ENCODE assay signal across 12 cellular contexts in the genomic region with DNA sequence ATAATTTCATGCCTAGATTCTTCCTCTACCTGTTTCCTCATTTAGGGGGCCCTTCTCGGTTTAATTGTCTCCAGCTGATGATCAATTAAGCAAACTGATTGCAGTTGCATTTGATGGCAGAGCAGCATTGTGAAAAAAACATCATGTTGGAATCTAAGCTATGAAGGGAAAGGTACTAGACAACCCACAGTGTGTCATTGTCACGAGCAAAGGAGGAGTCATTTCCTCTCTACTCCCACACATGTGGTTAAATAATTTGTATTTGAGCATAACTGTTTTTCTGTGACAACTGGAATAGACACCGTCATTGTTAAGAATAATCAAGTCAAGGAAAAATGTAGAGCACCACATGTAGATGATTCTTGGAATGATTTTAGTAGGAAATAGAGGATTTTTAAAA.
A peak's percentile ranks its signal among the peaks of the same experiment; 100 is the strongest.
DNase-seq lines count a peak whose midpoint lies in the region; ATAC-seq, FAIRE-seq and TF ChIP-seq lines count a peak whose summit lies in the region.
"Had no signal": no experiment of that assay in that cellular context is flagged by ENCODE, and none has a peak within 500 bp of the region (broad histone marks: within the 10 kb centered on the region; RNA-seq: fewer than 3 reads in every experiment).

No MANE protein-coding gene starts in this region.

- peaks cover 27% of the 10 kb centered on the region for H3K4me1 Mint-ChIP-seq in activated CD8-positive, alpha-beta memory T cell treated with anti-CD3 and anti-CD28 coated beads, Interleukin-2, amount 10 ng/mL, durations not matched to agents 7 days and 5 days
- peaks cover 6% of the 10 kb centered on the region for H3K4me1 Mint-ChIP-seq in progenitor cell of endocrine pancreas (ENCODE audit: low read depth)

- no peak for TF ChIP-seq POLR2A in GM12878 (IDR thresholded peaks at IDR 0.05; ENCODE audit: low read depth, low read length)

- peak; percentile 39 for ATAC-seq in activated CD8-positive, alpha-beta memory T cell treated with anti-CD3 and anti-CD28 coated beads, Interleukin-2, amount 10 ng/mL, durations not matched to agents 7 days and 5 days
- ATAC-seq in HG03432 (IDR thresholded peaks at IDR 0.05; ENCODE audit: unreplicated experiment) = peak; percentile 56
- no peak for ATAC-seq in GM12878

- intact Hi-C loops in GM12878 (cut with micrococcal nuclease; ENCODE audit: unreplicated experiment) = no loop called here

- no peak for FAIRE-seq in GM12878 (lab: Jason Lieb, UNC)
- FAIRE-seq: keratinocyte, TTC549 had no signal

- H3K27me3 ChIP-seq in GM12878 (replicated peaks in 1 of 2; ENCODE audit: control insufficient read depth in 2 of 2, insufficient read depth in 2 of 2, low read length in 1 of 2) = no peaks in the 10 kb centered on the region; a peak in 1 of 4 replicates

- RAD21 ChIA-PET in GM12878 (lab: Charles Lee; ENCODE audit: unreplicated experiment) = no interaction called here

- H3K9me3 ChIP-seq in GM12878 (replicated peaks; ENCODE audit: control insufficient read depth, insufficient read depth, low read length) = no peaks in the 10 kb centered on the region

- CTCF ChIA-PET in activated CD8-positive, alpha-beta memory T cell treated with anti-CD3 and anti-CD28 coated beads, Interleukin-2, amount 10 ng/mL, durations not matched to agents 7 days and 5 days (lab: Charles Lee) = no interaction called here
- CTCF ChIA-PET in GM12878 (lab: Yijun Ruan, JAX) = interaction anchor here (0.8 kb wide), 1 partner anchor 46 kb away, joined by 3 read pairs; no protein-coding TSS in a partner anchor

- SMC1A ChIA-PET in GM12878 (lab: Charles Lee; ENCODE audit: uncharacterized antibody, unreplicated experiment) = no interaction called here

- DNase-seq in activated CD8-positive, alpha-beta memory T cell treated with anti-CD3 and anti-CD28 coated beads, Interleukin-2, amount 10 ng/mL, durations not matched to agents 7 days and 5 days = no peak
- DNase-seq in activated CD8-positive, alpha-beta memory T cell treated with anti-CD3 and anti-CD28 coated beads, Interleukin-2, amount 50 U/mL, for 4 hours = no peak
- no peak for DNase-seq in GM12878 (ENCODE audit: low read depth, low spot score)
- DNase-seq in stimulated activated CD4-positive, alpha-beta T cell treated with anti-CD3 and anti-CD28 coated beads, Interleukin-4, amount 100 ng/mL, for 24 hours = peak; percentile 40
- DNase-seq in progenitor cell of endocrine pancreas (ENCODE audit: low spot score, unreplicated experiment) = no peak
- no peak for DNase-seq in NCI-H146 (lab: John Stamatoyannopoulos, UW)
- DNase-seq in NCI-H2171 (lab: John Stamatoyannopoulos, UW) = no peak

- no peak overlapping the region for H3K4me3 ChIP-seq in GM12878

- H3K79me2 ChIP-seq in GM12878 (ENCODE audit: control insufficient read depth, insufficient read depth, low read length) = no peaks in the 10 kb centered on the region

- in situ Hi-C loops in GM12878 (cut with MboI) = no loop called here

- peaks cover 8% of the 10 kb centered on the region for H3K27me3 Mint-ChIP-seq in activated CD8-positive, alpha-beta memory T cell treated with anti-CD3 and anti-CD28 coated beads, Interleukin-2, amount 10 ng/mL, durations not matched to agents 7 days and 5 days
- H3K27me3 Mint-ChIP-seq in progenitor cell of endocrine pancreas = no peaks in the 10 kb centered on the region
- H3K27me3 Mint-ChIP-seq: CD8-positive, alpha-beta memory T cell had no signal

- no peak overlapping the region for H3K27ac Mint-ChIP-seq in activated CD8-positive, alpha-beta memory T cell treated with anti-CD3 and anti-CD28 coated beads, Interleukin-2, amount 10 ng/mL, durations not matched to agents 7 days and 5 days
- H3K27ac Mint-ChIP-seq in progenitor cell of endocrine pancreas = no peak overlapping the region
- H3K27ac Mint-ChIP-seq: dendritic cell treated with granulocyte-macrophage colony-stimulating factor and Interleukin-4, amounts not matched to agents 40 ng/mL and 50 ng/mL, for 4 days had no signal

- no peak overlapping the region for H3K9ac ChIP-seq in GM12878 (ENCODE audit: control insufficient read depth, insufficient read depth, low read length)

- H4K20me1 ChIP-seq in GM12878 (ENCODE audit: control insufficient read depth, insufficient read depth) = no peaks in the 10 kb centered on the region

- H3K4me1 ChIP-seq in GM12878 (ENCODE audit: control insufficient read depth, insufficient read depth, low read length) = no peaks in the 10 kb centered on the region

- TF ChIP-seq CTCF in GM12878 (IDR thresholded peaks at IDR 0.05 in 2 of 3, conservative IDR thresholded peaks at IDR 0.05 in 1 of 3; ENCODE audit: control insufficient read depth in 2 of 3, extremely low read depth in 1 of 3, insufficient read depth in 1 of 3, low read depth in 3 of 3, low read length in 3 of 3) (no peak), progenitor cell of endocrine pancreas (IDR thresholded peaks at IDR 0.05; ENCODE audit: unreplicated experiment) (no peak)

- no peak overlapping the region for H3K4me2 ChIP-seq in GM12878 (ENCODE audit: control insufficient read depth, insufficient read depth)

- POLR2A ChIA-PET in GM12878 (lab: Charles Lee) = no interaction called here

- no peak overlapping the region for H2AFZ ChIP-seq in GM12878 (ENCODE audit: control insufficient read depth, low read depth, low read length)

- H3K4me3 Mint-ChIP-seq in activated CD8-positive, alpha-beta memory T cell treated with anti-CD3 and anti-CD28 coated beads, Interleukin-2, amount 10 ng/mL, durations not matched to agents 7 days and 5 days = no peak overlapping the region
- no peak overlapping the region for H3K4me3 Mint-ChIP-seq in progenitor cell of endocrine pancreas (ENCODE audit: low read depth)
- H3K4me3 Mint-ChIP-seq: dendritic cell treated with granulocyte-macrophage colony-stimulating factor and Interleukin-4, amounts not matched to agents 40 ng/mL and 50 ng/mL, for 4 days had no signal

- no peak overlapping the region for H3K27ac ChIP-seq in GM12878 (ENCODE audit: control insufficient read depth, insufficient read depth)

- 0% methylated on average over 3 of the region's 3 CpGs for WGBS in GM12878 (ENCODE audit: insufficient coverage, insufficient replicate concordance, low lambda C conversion rate, missing lambda C conversion rate)

- BruUV-seq in GM12878 (replicated peaks; lab: Mats Ljungman, UMichigan) = no TSS peak

- H3K36me3 ChIP-seq in GM12878 (ENCODE audit: control insufficient read depth in 2 of 2, insufficient read depth in 2 of 2, low read length in 1 of 2) = no peaks in the 10 kb centered on the region

- no peaks in the 10 kb centered on the region for H3K36me3 Mint-ChIP-seq in activated CD8-positive, alpha-beta memory T cell treated with anti-CD3 and anti-CD28 coated beads, Interleukin-2, amount 10 ng/mL, durations not matched to agents 7 days and 5 days
- H3K36me3 Mint-ChIP-seq in progenitor cell of endocrine pancreas (ENCODE audit: insufficient read depth) = no peaks in the 10 kb centered on the region
- H3K36me3 Mint-ChIP-seq: CD8-positive, alpha-beta memory T cell had no signal

- no peaks in the 10 kb centered on the region for H3K9me3 Mint-ChIP-seq in activated CD8-positive, alpha-beta memory T cell treated with anti-CD3 and anti-CD28 coated beads, Interleukin-2, amount 10 ng/mL, durations not matched to agents 7 days and 5 days (ENCODE audit: low read depth)
- H3K9me3 Mint-ChIP-seq in progenitor cell of endocrine pancreas (ENCODE audit: low read depth) = no peaks in the 10 kb centered on the region
- H3K9me3 Mint-ChIP-seq: dendritic cell treated with granulocyte-macrophage colony-stimulating factor and Interleukin-4, amounts not matched to agents 40 ng/mL and 50 ng/mL, for 4 days had no signal

- no peak for TF ChIP-seq RAD21 in GM12878 (IDR thresholded peaks at IDR 0.05; ENCODE audit: insufficient read depth, low read depth, low read length)

- no peak for TF ChIP-seq EP300 in GM12878 (IDR thresholded peaks at IDR 0.05; ENCODE audit: borderline replicate concordance in 1 of 2, control insufficient read depth in 1 of 2, low read depth in 2 of 2, low read length in 2 of 2)

TF ChIP-seq in GM12878, 131 proteins besides CTCF, POLR2A, EP300 and RAD21:
- TF ChIP-seq BHLHE40 (IDR thresholded peaks at IDR 0.05; ENCODE audit: borderline replicate concordance in 1 of 2, low read depth in 2 of 2, low read length in 1 of 2) (peak; percentile 70 to 73; a peak in 3 of 4 replicates), KLF5 (IDR thresholded peaks at IDR 0.05; ENCODE audit: partially characterized antibody) (no peak), RUNX3 (IDR thresholded peaks at IDR 0.05; ENCODE audit: low read length) (peak; percentile 74)
